9 cellular contexts compared by ENCODE assay signal in genomic region chr13:105918842-105919741, GRCh38.
DNase-seq lines count a peak whose midpoint lies in the region; ATAC-seq lines count a peak whose summit lies in the region.
"Had no signal": no experiment of that assay in that cellular context is flagged by ENCODE, and none has a peak within 500 bp of the region (broad histone marks: within the 10 kb centered on the region; RNA-seq: fewer than 3 reads in every experiment).

No MANE protein-coding gene starts in this region.

- no peak overlapping the region for H3K4me3 Mint-ChIP-seq in activated naive CD4-positive, alpha-beta T cell treated with anti-CD3 and anti-CD28 coated beads for 36 hours
- no peak overlapping the region for H3K4me3 Mint-ChIP-seq in T-cell

- DNase-seq in activated naive CD4-positive, alpha-beta T cell treated with anti-CD3 and anti-CD28 coated beads for 36 hours = no peak
- no peak for DNase-seq in activated naive CD4-positive, alpha-beta T cell treated with anti-CD3 and anti-CD28 coated beads, Interleukin-2, amount 50 U/mL, for 16 hours
- DNase-seq in SW480 (ENCODE audit: low spot score) (peak; percentile 97), glomerular visceral epithelial cell (ENCODE audit: extremely low spot score) (peak; percentile 75), stromal cell of bone marrow (ENCODE audit: low read depth) (peak; percentile 45), T-cell (no peak)
- DNase-seq: NCI-H1436 treated with DMSO at 0.1 percent for 48 hours had no signal

- H3K4me1 Mint-ChIP-seq in activated naive CD4-positive, alpha-beta T cell treated with anti-CD3 and anti-CD28 coated beads for 36 hours (ENCODE audit: low read depth) = no peaks in the 10 kb centered on the region
- H3K4me1 Mint-ChIP-seq in T-cell = no peaks in the 10 kb centered on the region

- CTCF ChIA-PET in activated naive CD4-positive, alpha-beta T cell treated with anti-CD3 and anti-CD28 coated beads for 36 hours (lab: Charles Lee) = no interaction called here
- CTCF ChIA-PET in T-cell (lab: Charles Lee) = no interaction called here

- no peaks in the 10 kb centered on the region for H3K36me3 Mint-ChIP-seq in activated naive CD4-positive, alpha-beta T cell treated with anti-CD3 and anti-CD28 coated beads for 36 hours (ENCODE audit: low read depth)
- H3K36me3 Mint-ChIP-seq in T-cell = no peaks in the 10 kb centered on the region

- no peaks in the 10 kb centered on the region for H3K27me3 Mint-ChIP-seq in activated naive CD4-positive, alpha-beta T cell treated with anti-CD3 and anti-CD28 coated beads for 36 hours (ENCODE audit: low read depth)
- peaks cover 0 to 7% of the 10 kb centered on the region in 2 donors for H3K27me3 Mint-ChIP-seq in T-cell

- intact Hi-C loops in activated naive CD4-positive, alpha-beta T cell treated with anti-CD3 and anti-CD28 coated beads for 36 hours (cut with micrococcal nuclease) = no loop called here

- peak overlapping the region; percentile 38 for H3K27ac Mint-ChIP-seq in activated naive CD4-positive, alpha-beta T cell treated with anti-CD3 and anti-CD28 coated beads for 36 hours
- H3K27ac Mint-ChIP-seq in T-cell = no peak overlapping the region

- ATAC-seq in T-cell (replicated peaks in 1 of 4) (no peak), GM21786 (IDR thresholded peaks at IDR 0.05; ENCODE audit: unreplicated experiment) (no peak), HG03460 (IDR thresholded peaks at IDR 0.05; ENCODE audit: unreplicated experiment) (no peak)

- POLR2A ChIA-PET in T-cell (lab: Charles Lee) = no interaction called here

- H3K9me3 Mint-ChIP-seq in activated naive CD4-positive, alpha-beta T cell treated with anti-CD3 and anti-CD28 coated beads for 36 hours = peaks cover 2% of the 10 kb centered on the region
- peaks cover 0 to 9% (median 6%) of the 10 kb centered on the region in 3 donors for H3K9me3 Mint-ChIP-seq in T-cell

Comparison
In these comparisons a context has a peak if more than half of its experiments do, and no peak if none do; other contexts are left out.
1. DNase-seq: peak in SW480 (single experiment), glomerular visceral epithelial cell (single experiment) and stromal cell of bone marrow (single experiment); none in activated naive CD4-positive, alpha-beta T cell treated with anti-CD3 and anti-CD28 coated beads for 36 hours (single experiment), activated naive CD4-positive, alpha-beta T cell treated with anti-CD3 and anti-CD28 coated beads, Interleukin-2, amount 50 U/mL, for 16 hours (single experiment) and T-cell (0 of 34).